Comparison of ENCODE assay signal across 22 cellular contexts in the genomic region with DNA sequence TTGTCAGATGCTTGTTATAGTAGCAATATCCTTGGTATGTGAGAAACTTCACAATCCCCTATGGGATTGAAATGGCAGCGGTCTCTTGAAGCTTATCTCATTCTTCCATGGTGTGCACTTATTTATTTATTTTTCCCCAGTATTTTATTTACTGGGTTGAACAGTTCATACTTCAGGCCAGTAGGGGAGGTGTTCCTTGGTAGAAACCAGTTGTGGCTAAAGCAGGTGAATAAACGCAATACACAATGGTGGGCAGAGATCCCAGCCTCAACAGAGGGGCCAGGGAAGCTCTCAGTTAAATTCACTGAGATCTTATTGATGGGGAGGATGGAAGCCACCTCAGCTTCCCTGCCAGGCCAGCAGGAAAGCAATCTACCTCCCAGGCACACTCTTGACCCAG.
DNase-seq lines count a peak whose midpoint lies in the region; ATAC-seq, FAIRE-seq and TF ChIP-seq lines count a peak whose summit lies in the region.
"Had no signal": no experiment of that assay in that cellular context is flagged by ENCODE, and none has a peak within 500 bp of the region (broad histone marks: within the 10 kb centered on the region; RNA-seq: fewer than 3 reads in every experiment).

No MANE protein-coding gene starts in this region.

- H2BK5ac ChIP-seq in H9 (ENCODE audit: insufficient read length, low read length) = no peak overlapping the region
- H2BK5ac ChIP-seq in mesenchymal stem cell (ENCODE audit: low read depth, low read length, poor library complexity, severe bottlenecking) = no peak overlapping the region

- H3K4me3 ChIP-seq in K562 = no peak overlapping the region
- no peak overlapping the region for H3K4me3 ChIP-seq in mesenchymal stem cell (ENCODE audit: insufficient read depth in 1 of 2, low read depth in 1 of 2, low read length in 2 of 2)
- no peak overlapping the region for H3K4me3 ChIP-seq in esophagus squamous epithelium
- H3K4me3 ChIP-seq: MG63, SK-N-MC had no signal

- H3K9ac ChIP-seq in H9 (ENCODE audit: extremely low read depth, insufficient read length, low read length) = no peak overlapping the region
- H3K9ac ChIP-seq in K562 (ENCODE audit: insufficient read depth in 1 of 2, low read depth in 2 of 2, low read length in 2 of 2) = no peak overlapping the region
- H3K9ac ChIP-seq in mesenchymal stem cell (ENCODE audit: low read length) = no peak overlapping the region

- peak; percentile 32 for TF ChIP-seq CTCF in C4-2B (conservative IDR thresholded peaks at IDR 0.05)
- peak; percentile 48; the same call in 2 of the 3 replicates for TF ChIP-seq CTCF in H9 (conservative IDR thresholded peaks at IDR 0.05)
- 0 out of 6 replicates have a peak, but pooled peaks of 1 of the 3 experiments have one; percentile 3 for TF ChIP-seq CTCF in K562 (IDR thresholded peaks at IDR 0.05 in 2 of 3, conservative IDR thresholded peaks at IDR 0.05 in 1 of 3; ENCODE audit: insufficient read depth in 2 of 3, low read depth in 1 of 3, low read length in 3 of 3)
- TF ChIP-seq CTCF in mesothelial cell of epicardium (IDR thresholded peaks at IDR 0.05; ENCODE audit: unreplicated experiment) = peak; percentile 54
- no peak for TF ChIP-seq CTCF in RWPE1 (conservative IDR thresholded peaks at IDR 0.05; ENCODE audit: low read depth)
- TF ChIP-seq CTCF in esophagus squamous epithelium (IDR thresholded peaks at IDR 0.05) = no peak

- no peak overlapping the region for H4K5ac ChIP-seq in H9 (ENCODE audit: insufficient read length, low read depth, low read length)

- H3K27me3 ChIP-seq in H9 (ENCODE audit: insufficient read depth, low read length) = no peaks in the 10 kb centered on the region
- H3K27me3 ChIP-seq in K562 (ENCODE audit: control insufficient read depth in 2 of 2, insufficient read depth in 2 of 2, low read length in 2 of 2) = no peaks in the 10 kb centered on the region
- H3K27me3 ChIP-seq in mesenchymal stem cell (ENCODE audit: control insufficient read depth in 1 of 2, insufficient read depth in 1 of 2, low read length in 2 of 2) = no peaks in the 10 kb centered on the region
- H3K27me3 ChIP-seq in esophagus squamous epithelium = no peaks in the 10 kb centered on the region
- H3K27me3 ChIP-seq: MG63 had no signal

- H3K36me3 Mint-ChIP-seq in H9 (ENCODE audit: insufficient read depth in 1 of 3, low read depth in 3 of 3) (no peaks in the 10 kb centered on the region; a peak in 1 of 7 replicates), mesothelial cell of epicardium (no peaks in the 10 kb centered on the region)

- H3K27me3 Mint-ChIP-seq in H9 (ENCODE audit: low read depth) (peaks cover 1% of the 10 kb centered on the region), mesothelial cell of epicardium (ENCODE audit: low read depth) (peaks cover 19% of the 10 kb centered on the region)

- no TSS peak for BruUV-seq in K562 (replicated peaks; lab: Mats Ljungman, UMichigan)

- no peak for FAIRE-seq in K562 (lab: Jason Lieb, UNC)
- FAIRE-seq: H1, RCC 7860 had no signal

- CTCF ChIA-PET in K562 (lab: Yijun Ruan, JAX; ENCODE audit: low intra/inter-chr PET ratio) (no interaction called here), RWPE1 (lab: Yijun Ruan, JAX) (no interaction called here)

- H3K23ac ChIP-seq in H9 (ENCODE audit: insufficient read length, low read depth, low read length) (no peak overlapping the region), mesenchymal stem cell (ENCODE audit: low read length in 2 of 2) (no peak overlapping the region)

- H3K4me3 Mint-ChIP-seq in H9 (no peak overlapping the region), mesothelial cell of epicardium (no peak overlapping the region)

- H3K14ac ChIP-seq in H9 (ENCODE audit: insufficient read depth, low read length) = no peak overlapping the region
- no peak overlapping the region for H3K14ac ChIP-seq in mesenchymal stem cell (ENCODE audit: low read length in 2 of 2)

- H2BK120ac ChIP-seq in H9 (ENCODE audit: low read depth, low read length, poor library complexity, severe bottlenecking) (no peak overlapping the region), mesenchymal stem cell (ENCODE audit: low read depth, low read length) (no peak overlapping the region)

- H2AK5ac ChIP-seq in H9 (ENCODE audit: insufficient read length, low read length) = no peak overlapping the region
- H2AK5ac ChIP-seq in mesenchymal stem cell (ENCODE audit: low read length, severe bottlenecking) = no peak overlapping the region

- H3T11ph ChIP-seq in H9 (ENCODE audit: low read length) = no peak overlapping the region

- no peak overlapping the region for H4K91ac ChIP-seq in H9 (ENCODE audit: insufficient read length, low read depth, low read length)
- no peak overlapping the region for H4K91ac ChIP-seq in mesenchymal stem cell (ENCODE audit: low read length)

- no peak for TF ChIP-seq EP300 in K562 (IDR thresholded peaks at IDR 0.05; ENCODE audit: low read length)

- no peak for TF ChIP-seq RAD21 in K562 (CRISPR knock-in tag; conservative IDR thresholded peaks at IDR 0.05 in 1 of 2, IDR thresholded peaks at IDR 0.05 in 1 of 2)

- H3K79me1 ChIP-seq in H9 (ENCODE audit: insufficient read depth, low read depth, low read length, poor library complexity, severe bottlenecking) = no peaks in the 10 kb centered on the region
- no peaks in the 10 kb centered on the region for H3K79me1 ChIP-seq in mesenchymal stem cell (replicated peaks; ENCODE audit: low read length, poor library complexity, severe bottlenecking)

- no peaks in the 10 kb centered on the region for H3K9me1 ChIP-seq in K562 (ENCODE audit: control insufficient read depth, insufficient read depth, low read length)

- intact Hi-C loops in K562 (cut with micrococcal nuclease) = no loop called here
- intact Hi-C loops in esophagus squamous epithelium (cut with DNase I) = no loop called here

- TF ChIP-seq POLR2A in K562 (conservative IDR thresholded peaks at IDR 0.05) (no peak), esophagus squamous epithelium (IDR thresholded peaks at IDR 0.05) (no peak)

- no peak overlapping the region for H3K4me2 ChIP-seq in H9 (ENCODE audit: insufficient read depth, insufficient read length, low read length)
- H3K4me2 ChIP-seq in K562 (ENCODE audit: insufficient read depth, low read length) = no peak overlapping the region
- H3K4me2 ChIP-seq in mesenchymal stem cell (ENCODE audit: low read length, poor library complexity, severe bottlenecking) = no peak overlapping the region

- H3K4me1 ChIP-seq in H9 (ENCODE audit: insufficient read depth, low read length) = no peaks in the 10 kb centered on the region; the same call in 1 of the 2 replicates
- H3K4me1 ChIP-seq in K562 (replicated peaks in 1 of 2; ENCODE audit: control insufficient read depth in 2 of 2, insufficient read depth in 2 of 2, low read length in 2 of 2) = no peaks in the 10 kb centered on the region
- H3K4me1 ChIP-seq in mesenchymal stem cell (ENCODE audit: control insufficient read depth, insufficient read depth, low read depth, low read length) = no peaks in the 10 kb centered on the region
- no peaks in the 10 kb centered on the region for H3K4me1 ChIP-seq in esophagus squamous epithelium

- no peaks in the 10 kb centered on the region for H3K79me2 ChIP-seq in H9 (ENCODE audit: insufficient read depth, low read length)
- no peaks in the 10 kb centered on the region for H3K79me2 ChIP-seq in K562 (ENCODE audit: control insufficient read depth, insufficient read depth, low read length)

- no peak overlapping the region for H4K8ac ChIP-seq in H9 (replicated peaks; ENCODE audit: insufficient read length, low read depth, low read length)
- no peak overlapping the region for H4K8ac ChIP-seq in mesenchymal stem cell (ENCODE audit: low read length)

- no peaks in the 10 kb centered on the region for H3K23me2 ChIP-seq in H9 (ENCODE audit: insufficient read length, low read depth, low read length, poor library complexity, severe bottlenecking)

- no peak overlapping the region for H3K18ac ChIP-seq in H9 (ENCODE audit: insufficient read length, low read depth, low read length)
- H3K18ac ChIP-seq in mesenchymal stem cell (ENCODE audit: low read depth in 1 of 2, low read length in 2 of 2) = no peak overlapping the region

- ATAC-seq in K562 = peak; percentile 65; the same call in 2 of the 3 replicates

- H3K27ac Mint-ChIP-seq in H9 = no peak overlapping the region
- H3K27ac Mint-ChIP-seq in mesothelial cell of epicardium = no peak overlapping the region

- no peak overlapping the region for H2BK15ac ChIP-seq in H9 (ENCODE audit: low read depth, low read length)
- no peak overlapping the region for H2BK15ac ChIP-seq in mesenchymal stem cell (ENCODE audit: low read depth, poor library complexity, severe bottlenecking)

- H3K9me3 ChIP-seq in H9 (ENCODE audit: control insufficient read depth, low read depth, low read length) (no peaks in the 10 kb centered on the region), K562 (replicated peaks; ENCODE audit: control insufficient read depth, insufficient read depth, low read depth, low read length) (no peaks in the 10 kb centered on the region), mesenchymal stem cell (ENCODE audit: control insufficient read depth, low read length) (peaks cover 51% of the 10 kb centered on the region), esophagus squamous epithelium (peaks cover 0 to 28% (median 5%) of the 10 kb centered on the region in 3 donors)

- H2BK20ac ChIP-seq in H9 (ENCODE audit: low read depth, low read length, poor library complexity, severe bottlenecking) = no peak overlapping the region

- H3K4ac ChIP-seq in H9 (ENCODE audit: low read depth, low read length) (no peak overlapping the region), mesenchymal stem cell (ENCODE audit: low read depth in 1 of 2, low read length in 2 of 2) (no peak overlapping the region)

- DNase-seq in H9 (no peak), K562 (ENCODE audit: extremely low read depth in 1 of 4, low spot score in 3 of 4) (no peak), mesothelial cell of epicardium (ENCODE audit: low spot score in 2 of 2, unreplicated experiment in 2 of 2) (no peak), RWPE1 (ENCODE audit: low spot score) (no peak), mesenchymal stem cell (no peak), esophagus squamous epithelium (lab: John Stamatoyannopoulos, UW) (no peak), NCI-H446 treated with DMSO at 0.1 percent for 48 hours (lab: John Stamatoyannopoulos, UW) (no peak)
- DNase-seq: ACHN; COR-L47; DMS 273 treated with DMSO at 0.1 percent for 48 hours; Karpas-422; MG63; NCI-H1092; NCI-H1436 treated with DMSO at 0.1 percent for 48 hours; NCI-H2029 treated with DMSO at 0.1 percent for 48 hours; NCI-H2171; NK-92 treated with Interleukin-12 subunit alpha and Interleukin-12 subunit beta, amount 100 ng/mL, for 24 hours; Right ventricle myocardium superior had no signal

- in situ Hi-C loops in K562 (cut with MboI) = no loop called here

- no CpG with 5 or more reads among the region's 2 CpGs for WGBS in H9 (ENCODE audit: extremely low coverage, insufficient read length, low lambda C conversion rate)
- WGBS in K562 (ENCODE audit: insufficient coverage, low coverage, missing lambda C conversion rate) = 0% methylated on average over 2 of the region's 2 CpGs
- WGBS in mesenchymal stem cell = 63% methylated on average over 1 of the region's 2 CpGs
- WGBS in esophagus squamous epithelium, 2 donors = 62 to 100% methylated on average over 1 to 2 of the region's 2 CpGs

- no peaks in the 10 kb centered on the region for H3K36me3 ChIP-seq in K562 (ENCODE audit: control insufficient read depth, insufficient read depth, low read length)
- no peaks in the 10 kb centered on the region for H3K36me3 ChIP-seq in mesenchymal stem cell (ENCODE audit: control insufficient read depth in 1 of 2, insufficient read depth in 2 of 2, low read depth in 1 of 2, low read length in 2 of 2)
- no peaks in the 10 kb centered on the region for H3K36me3 ChIP-seq in esophagus squamous epithelium
- H3K36me3 ChIP-seq: MG63 had no signal

- no peak overlapping the region for H3K56ac ChIP-seq in H9 (ENCODE audit: insufficient read length, low read depth, low read length)

- peaks cover 12 to 13% of the 10 kb centered on the region in 2 experiments for H3K4me1 Mint-ChIP-seq in H9
- peaks cover 2% of the 10 kb centered on the region for H3K4me1 Mint-ChIP-seq in mesothelial cell of epicardium

- no peak overlapping the region for H2AFZ ChIP-seq in H9 (ENCODE audit: low read length)
- no peak overlapping the region for H2AFZ ChIP-seq in K562 (ENCODE audit: low read depth, low read length)
- H2AFZ ChIP-seq in mesenchymal stem cell (ENCODE audit: low read depth, low read length) = no peak overlapping the region

- H3K9me3 Mint-ChIP-seq in H9 (peaks cover 14 to 16% of the 10 kb centered on the region in 2 experiments), mesothelial cell of epicardium (peaks cover 45% of the 10 kb centered on the region)

- no peak overlapping the region for H2BK12ac ChIP-seq in H9 (ENCODE audit: insufficient read length, low read depth, low read length)
- no peak overlapping the region for H2BK12ac ChIP-seq in mesenchymal stem cell (ENCODE audit: low read length in 2 of 2)

- H3K27ac ChIP-seq in C4-2B (no peak overlapping the region), H9 (ENCODE audit: insufficient read length, low read depth, low read length) (no peak overlapping the region), K562 (ENCODE audit: extremely low read depth, low read depth, low read length) (no peak overlapping the region), RWPE1 (no peak overlapping the region), mesenchymal stem cell (ENCODE audit: low read length, poor library complexity, severe bottlenecking) (no peak overlapping the region), esophagus squamous epithelium (no peak overlapping the region)
- H3K27ac ChIP-seq: SK-N-MC had no signal

- POLR2A ChIA-PET in K562 (lab: Yijun Ruan, JAX) = no interaction called here
- POLR2A ChIA-PET in RWPE1 (lab: Yijun Ruan, JAX; ENCODE audit: low non-redundant PET) = no interaction called here

- H4K20me1 ChIP-seq in H9 (ENCODE audit: control insufficient read depth, insufficient read depth, insufficient read length) (no peaks in the 10 kb centered on the region), K562 (replicated peaks; ENCODE audit: control insufficient read depth, insufficient read depth, low read length) (no peaks in the 10 kb centered on the region)

Comparison
In these comparisons a context has a peak if more than half of its experiments do, and no peak if none do; other contexts are left out.
1. CTCF ChIP-seq: peak in C4-2B (single experiment), H9 (single experiment) and mesothelial cell of epicardium (single experiment); none in RWPE1 (single experiment) and esophagus squamous epithelium (0 of 6).